13 cellular contexts compared by ENCODE assay signal in the genomic region with DNA sequence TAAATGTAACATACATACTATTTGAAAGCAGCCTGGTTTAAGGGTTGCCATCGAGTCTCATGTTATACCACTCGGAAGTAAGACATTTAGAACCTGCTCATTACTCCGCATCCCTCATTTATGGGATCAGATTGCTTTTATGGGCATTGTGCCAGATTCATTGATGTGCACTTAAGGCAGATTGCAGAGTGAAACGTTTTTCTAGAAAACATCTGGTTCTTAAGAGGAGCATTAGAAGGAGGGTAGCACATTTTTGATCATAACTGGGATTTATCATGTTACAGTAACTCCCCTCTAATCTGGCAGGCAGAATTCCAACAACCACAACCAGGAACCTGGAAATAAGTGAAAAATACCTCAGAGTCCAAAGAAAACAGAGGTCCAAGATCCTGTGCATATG.
A peak's percentile ranks its signal among the peaks of the same experiment; 100 is the strongest.
DNase-seq lines count a peak whose midpoint lies in the region; ATAC-seq and TF ChIP-seq lines count a peak whose summit lies in the region.
"Had no signal": no experiment of that assay in that cellular context is flagged by ENCODE, and none has a peak within 500 bp of the region (broad histone marks: within the 10 kb centered on the region; RNA-seq: fewer than 3 reads in every experiment).

No MANE protein-coding gene starts in this region.

- H3K36me3 ChIP-seq in neural cell (ENCODE audit: insufficient read depth, low read length): peaks cover 4% of the 10 kb centered on the region
- H3K36me3 ChIP-seq: HAP-1 had no signal

- ATAC-seq in GM21390 (IDR thresholded peaks at IDR 0.05; ENCODE audit: unreplicated experiment): no peak

- TF ChIP-seq RAD21 in Ishikawa (IDR thresholded peaks at IDR 0.05; ENCODE audit: low read depth): no peak
- no peak for TF ChIP-seq RAD21 in neural cell (conservative IDR thresholded peaks at IDR 0.05)

- H3K9me2 ChIP-seq in neural cell (ENCODE audit: insufficient read depth, low read length): no peaks in the 10 kb centered on the region

- TF ChIP-seq CTCF in neural cell (IDR thresholded peaks at IDR 0.05; ENCODE audit: poor library complexity, severe bottlenecking): no peak

- no peaks in the 10 kb centered on the region for H3K9me3 ChIP-seq in neural cell (ENCODE audit: low read length)
- H3K9me3 ChIP-seq: HAP-1 had no signal

- no peaks in the 10 kb centered on the region for H3K79me2 ChIP-seq in neural cell (replicated peaks; ENCODE audit: insufficient read depth, low read length)

- H4K20me1 ChIP-seq in neural cell (ENCODE audit: insufficient read depth): no peaks in the 10 kb centered on the region

- TF ChIP-seq EP300 in Ishikawa (IDR thresholded peaks at IDR 0.05; ENCODE audit: borderline replicate concordance): no peak
- TF ChIP-seq EP300 in neural cell (conservative IDR thresholded peaks at IDR 0.05; ENCODE audit: poor library complexity, severe bottlenecking): no peak

- no peaks in the 10 kb centered on the region for H3K27me3 ChIP-seq in neural cell (ENCODE audit: insufficient read depth, low read depth, low read length)

- H3F3A ChIP-seq in neural cell (ENCODE audit: insufficient read depth, low read length, poor library complexity, severe bottlenecking): peaks cover 11% of the 10 kb centered on the region

- no peak overlapping the region for H3K4me3 ChIP-seq in neural cell (ENCODE audit: low read length)
- H3K4me3 ChIP-seq: HAP-1, lung had no signal

- H3K9ac ChIP-seq in neural cell (ENCODE audit: low read length): no peak overlapping the region

- H3K4me2 ChIP-seq in neural cell (ENCODE audit: low read length): no peak overlapping the region

- H3K27ac ChIP-seq in neural cell (ENCODE audit: low read length): peak overlapping the region; percentile 89

- DNase-seq in NCI-H2171 treated with DMSO at 0.1 percent for 48 hours (lab: John Stamatoyannopoulos, UW): peak; percentile 96
- peak; percentile 72 for DNase-seq in astrocyte of the hippocampus (ENCODE audit: low read depth, low spot score)
- DNase-seq in NCI-H146 (lab: John Stamatoyannopoulos, UW): no peak
- no peak for DNase-seq in DMS53 treated with DMSO at 0.1 percent for 48 hours (lab: John Stamatoyannopoulos, UW; ENCODE audit: unreplicated experiment)
- DNase-seq: activated B cell treated with CpG ODN at 0.5 μM for 24 hours; activated CD8-positive, alpha-beta memory T cell treated with anti-CD3 and anti-CD28 coated beads, Interleukin-2, amount 50 U/mL, for 4 hours; CD4-positive, CD25-positive, alpha-beta regulatory T cell; OCI-M1 had no signal

- H2AFZ ChIP-seq in neural cell (ENCODE audit: low read depth, low read length): no peak overlapping the region

TF ChIP-seq in Ishikawa, 13 proteins besides CTCF, POLR2A, EP300 and RAD21:
- TF ChIP-seq NFIC (IDR thresholded peaks at IDR 0.05) (peak; percentile 34; the same call in 1 of the 2 replicates), CEBPB (IDR thresholded peaks at IDR 0.05) (no peak)

TF ChIP-seq in neural cell, 6 proteins besides CTCF, POLR2A, EP300 and RAD21:
- TF ChIP-seq SMC3 (conservative IDR thresholded peaks at IDR 0.05; ENCODE audit: poor library complexity) (no peak), EZH2 (IDR thresholded peaks at IDR 0.05; ENCODE audit: borderline replicate concordance, insufficient read depth, low read length, poor library complexity, severe bottlenecking) (no peak), POLR2AphosphoS5 (IDR thresholded peaks at IDR 0.05) (peak; percentile 17), TAF1 (IDR thresholded peaks at IDR 0.05; ENCODE audit: low read depth) (no peak), MXI1 (conservative IDR thresholded peaks at IDR 0.05; ENCODE audit: poor library complexity, severe bottlenecking) (no peak)
- TF ChIP-seq, protein P1, sequence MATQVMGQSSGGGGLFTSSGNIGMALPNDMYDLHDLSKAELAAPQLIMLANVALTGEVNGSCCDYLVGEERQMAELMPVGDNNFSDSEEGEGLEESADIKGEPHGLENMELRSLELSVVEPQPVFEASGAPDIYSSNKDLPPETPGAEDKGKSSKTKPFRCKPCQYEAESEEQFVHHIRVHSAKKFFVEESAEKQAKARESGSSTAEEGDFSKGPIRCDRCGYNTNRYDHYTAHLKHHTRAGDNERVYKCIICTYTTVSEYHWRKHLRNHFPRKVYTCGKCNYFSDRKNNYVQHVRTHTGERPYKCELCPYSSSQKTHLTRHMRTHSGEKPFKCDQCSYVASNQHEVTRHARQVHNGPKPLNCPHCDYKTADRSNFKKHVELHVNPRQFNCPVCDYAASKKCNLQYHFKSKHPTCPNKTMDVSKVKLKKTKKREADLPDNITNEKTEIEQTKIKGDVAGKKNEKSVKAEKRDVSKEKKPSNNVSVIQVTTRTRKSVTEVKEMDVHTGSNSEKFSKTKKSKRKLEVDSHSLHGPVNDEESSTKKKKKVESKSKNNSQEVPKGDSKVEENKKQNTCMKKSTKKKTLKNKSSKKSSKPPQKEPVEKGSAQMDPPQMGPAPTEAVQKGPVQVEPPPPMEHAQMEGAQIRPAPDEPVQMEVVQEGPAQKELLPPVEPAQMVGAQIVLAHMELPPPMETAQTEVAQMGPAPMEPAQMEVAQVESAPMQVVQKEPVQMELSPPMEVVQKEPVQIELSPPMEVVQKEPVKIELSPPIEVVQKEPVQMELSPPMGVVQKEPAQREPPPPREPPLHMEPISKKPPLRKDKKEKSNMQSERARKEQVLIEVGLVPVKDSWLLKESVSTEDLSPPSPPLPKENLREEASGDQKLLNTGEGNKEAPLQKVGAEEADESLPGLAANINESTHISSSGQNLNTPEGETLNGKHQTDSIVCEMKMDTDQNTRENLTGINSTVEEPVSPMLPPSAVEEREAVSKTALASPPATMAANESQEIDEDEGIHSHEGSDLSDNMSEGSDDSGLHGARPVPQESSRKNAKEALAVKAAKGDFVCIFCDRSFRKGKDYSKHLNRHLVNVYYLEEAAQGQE (IDR thresholded peaks at IDR 0.05; ENCODE audit: borderline replicate concordance): no peak

Comparison
In these comparisons a context has a peak if more than half of its experiments do, and no peak if none do; other contexts are left out.
1. DNase-seq: peak in NCI-H2171 treated with DMSO at 0.1 percent for 48 hours (single experiment) and astrocyte of the hippocampus (single experiment); none in NCI-H146 (single experiment) and DMS53 treated with DMSO at 0.1 percent for 48 hours (single experiment).